ENCODE assay signal across 15 cellular contexts in the genomic region with DNA sequence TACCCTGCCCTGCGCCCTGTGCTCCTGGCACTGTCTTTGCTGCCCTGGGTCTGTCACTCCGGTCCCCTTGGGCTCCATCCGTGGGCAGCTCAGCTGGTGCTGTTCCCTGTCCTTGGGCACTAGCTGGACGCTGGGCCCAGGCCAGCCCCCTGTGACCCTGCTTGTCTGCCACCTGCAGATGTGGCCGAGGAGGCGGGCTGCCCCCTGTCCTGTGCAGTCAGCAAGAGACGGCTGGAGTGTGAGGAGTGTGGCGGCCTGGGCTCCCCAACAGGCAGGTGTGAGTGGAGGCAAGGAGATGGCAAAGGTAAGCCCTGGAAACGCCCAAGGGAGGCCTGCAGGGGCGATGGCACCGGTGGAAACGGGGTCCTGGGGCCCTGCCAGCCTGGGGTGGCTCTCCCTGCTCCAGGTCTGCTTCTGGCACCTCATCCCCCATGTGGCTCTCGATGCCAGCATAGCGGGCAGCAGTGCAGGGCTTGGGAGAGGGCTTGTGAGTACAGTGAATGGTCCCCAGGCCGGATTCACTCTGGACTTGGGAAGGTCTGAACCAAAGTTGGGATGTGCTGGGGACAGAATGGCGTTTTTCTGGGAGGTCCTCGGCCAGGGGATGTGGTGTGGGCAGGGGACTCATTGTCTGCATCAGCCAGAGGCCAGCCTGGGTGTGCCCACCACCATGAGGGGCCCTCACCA. TPM values are rescaled to one million over a fixed set of nuclear protein-coding genes. Genes with fewer than 3 reads are reported as not detected.
DNase-seq lines count a peak whose midpoint lies in the region; ATAC-seq, FAIRE-seq and TF ChIP-seq lines count a peak whose summit lies in the region.
"Had no signal": no experiment of that assay in that cellular context is flagged by ENCODE, and none has a peak within 500 bp of the region (broad histone marks: within the 10 kb centered on the region; RNA-seq: fewer than 3 reads in every experiment).

No MANE protein-coding gene starts in this region.

- H3K27me3 ChIP-seq in spleen (replicated peaks in 1 of 7): no peaks in the 10 kb centered on the region

- no peaks in the 10 kb centered on the region for H3K36me3 Mint-ChIP-seq in activated naive CD8-positive, alpha-beta T cell treated with anti-CD3 and anti-CD28 coated beads, Interleukin-2, amount 10 ng/mL, durations not matched to agents 7 days and 5 days
- no peaks in the 10 kb centered on the region for H3K36me3 Mint-ChIP-seq in activated naive CD8-positive, alpha-beta T cell treated with anti-CD3 and anti-CD28 coated beads for 36 hours
- H3K36me3 Mint-ChIP-seq: CD4-positive, alpha-beta memory T cell had no signal

- no peak for DNase-seq in activated naive CD8-positive, alpha-beta T cell treated with anti-CD3 and anti-CD28 coated beads, Interleukin-2, amount 10 ng/mL, durations not matched to agents 7 days and 5 days
- DNase-seq in activated naive CD8-positive, alpha-beta T cell treated with anti-CD3 and anti-CD28 coated beads for 36 hours: no peak
- DNase-seq in kidney: peak; percentile 71
- DNase-seq in spleen: peak; percentile 72
- DNase-seq in cerebellum (ENCODE audit: low spot score): no peak
- no peak for DNase-seq in mucosa of gallbladder (ENCODE audit: low spot score)
- DNase-seq: 8988T; AML-193; C1 segment of cervical spinal cord; CD4-positive, alpha-beta memory T cell; DMS79; H7 had no signal

- no peaks in the 10 kb centered on the region for H3K36me3 ChIP-seq in kidney (ENCODE audit: control insufficient read depth in 1 of 2, insufficient read depth in 2 of 2, low read length in 2 of 2)
- no peaks in the 10 kb centered on the region for H3K36me3 ChIP-seq in spleen

- H3K4me1 ChIP-seq in kidney (ENCODE audit: control insufficient read depth in 1 of 2, insufficient read depth in 1 of 2, low read depth in 1 of 2, low read length in 2 of 2) (no peaks in the 10 kb centered on the region), spleen (peaks cover 0 to 14% (median 0%) of the 10 kb centered on the region in 6 donors)

- TF ChIP-seq POLR2A in spleen (IDR thresholded peaks at IDR 0.05): no peak

- H3K4me3 ChIP-seq in kidney (ENCODE audit: low read length in 2 of 2) (no peak overlapping the region), spleen (no peak overlapping the region)
- H3K4me3 ChIP-seq: GM23338 had no signal

- FAIRE-seq in kidney (lab: Jason Lieb, UNC): no peak
- FAIRE-seq: GM12891 had no signal

- TF ChIP-seq CTCF in kidney (IDR thresholded peaks at IDR 0.05; ENCODE audit: borderline replicate concordance, extremely low read depth, insufficient read depth) (no peak), spleen (IDR thresholded peaks at IDR 0.05 in 8 of 11, conservative IDR thresholded peaks at IDR 0.05 in 3 of 11) (no peak)

- no peak overlapping the region for H3K9ac ChIP-seq in kidney (ENCODE audit: low read length in 2 of 2)

- H3K9me3 ChIP-seq in kidney (ENCODE audit: control insufficient read depth in 1 of 2, low read length in 2 of 2) (no peaks in the 10 kb centered on the region), spleen (no peaks in the 10 kb centered on the region)

- H3K9me3 Mint-ChIP-seq in activated naive CD8-positive, alpha-beta T cell treated with anti-CD3 and anti-CD28 coated beads, Interleukin-2, amount 10 ng/mL, durations not matched to agents 7 days and 5 days: no peaks in the 10 kb centered on the region
- no peaks in the 10 kb centered on the region for H3K9me3 Mint-ChIP-seq in activated naive CD8-positive, alpha-beta T cell treated with anti-CD3 and anti-CD28 coated beads for 36 hours
- H3K9me3 Mint-ChIP-seq: CD4-positive, alpha-beta memory T cell; GM23338 had no signal

- H3K27ac Mint-ChIP-seq in activated naive CD8-positive, alpha-beta T cell treated with anti-CD3 and anti-CD28 coated beads, Interleukin-2, amount 10 ng/mL, durations not matched to agents 7 days and 5 days: peak overlapping the region; percentile 9
- no peak overlapping the region for H3K27ac Mint-ChIP-seq in activated naive CD8-positive, alpha-beta T cell treated with anti-CD3 and anti-CD28 coated beads for 36 hours
- H3K27ac Mint-ChIP-seq: GM23338 had no signal

- no peak overlapping the region for H3K27ac ChIP-seq in kidney (ENCODE audit: low read depth in 2 of 2, low read length in 2 of 2)
- no peak overlapping the region for H3K27ac ChIP-seq in spleen

- 77 to 88% (median 87%) methylated on average over 16 to 17 of the region's 17 CpGs for WGBS in spleen, 5 donors

- no peak overlapping the region for H3K4me3 Mint-ChIP-seq in activated naive CD8-positive, alpha-beta T cell treated with anti-CD3 and anti-CD28 coated beads, Interleukin-2, amount 10 ng/mL, durations not matched to agents 7 days and 5 days
- H3K4me3 Mint-ChIP-seq in activated naive CD8-positive, alpha-beta T cell treated with anti-CD3 and anti-CD28 coated beads for 36 hours: no peak overlapping the region
- H3K4me3 Mint-ChIP-seq: CD4-positive, alpha-beta memory T cell; GM23338 had no signal

- intact Hi-C loops in kidney (cut with DNase I): no loop called here
- intact Hi-C loops in spleen (cut with DNase I; ENCODE audit: low total_unique reads): no loop called here

- POLR2A ChIA-PET in activated naive CD8-positive, alpha-beta T cell treated with anti-CD3 and anti-CD28 coated beads, Interleukin-2, amount 10 ng/mL, durations not matched to agents 7 days and 5 days (lab: Charles Lee): no interaction called here

- peaks cover 3% of the 10 kb centered on the region for H3K4me1 Mint-ChIP-seq in activated naive CD8-positive, alpha-beta T cell treated with anti-CD3 and anti-CD28 coated beads, Interleukin-2, amount 10 ng/mL, durations not matched to agents 7 days and 5 days
- no peaks in the 10 kb centered on the region for H3K4me1 Mint-ChIP-seq in activated naive CD8-positive, alpha-beta T cell treated with anti-CD3 and anti-CD28 coated beads for 36 hours
- H3K4me1 Mint-ChIP-seq: GM23338 had no signal

- ATAC-seq in activated naive CD8-positive, alpha-beta T cell treated with anti-CD3 and anti-CD28 coated beads, Interleukin-2, amount 10 ng/mL, durations not matched to agents 7 days and 5 days (ENCODE audit: low read depth): no peak
- no peak for ATAC-seq in GM21447 (IDR thresholded peaks at IDR 0.05; ENCODE audit: unreplicated experiment)
- ATAC-seq: GM23338 had no signal

- H3K27me3 Mint-ChIP-seq in activated naive CD8-positive, alpha-beta T cell treated with anti-CD3 and anti-CD28 coated beads, Interleukin-2, amount 10 ng/mL, durations not matched to agents 7 days and 5 days: no peaks in the 10 kb centered on the region
- no peaks in the 10 kb centered on the region for H3K27me3 Mint-ChIP-seq in activated naive CD8-positive, alpha-beta T cell treated with anti-CD3 and anti-CD28 coated beads for 36 hours
- H3K27me3 Mint-ChIP-seq: CD4-positive, alpha-beta memory T cell had no signal

RNA-seq across cellular contexts. Expression of a gene that starts 26.2 kb away (rescaled TPM):
- 10 to 100 TPM; 37.2 to 39.5 TPM for total RNA-seq in activated naive CD8-positive, alpha-beta T cell treated with anti-CD3 and anti-CD28 coated beads, Interleukin-2, amount 10 ng/mL, durations not matched to agents 7 days and 5 days
- 10 to 100 TPM; 16.2 to 16.8 TPM for total RNA-seq in activated naive CD8-positive, alpha-beta T cell treated with anti-CD3 and anti-CD28 coated beads for 36 hours
- total RNA-seq in kidney (20.0 TPM), spleen (10 to 100 TPM; 29.8 to 77.1 (median 41.9) TPM), cerebellum (28.9 TPM), mucosa of gallbladder (18.0 TPM)
- polyA plus RNA-seq in kidney (ENCODE audit: insufficient read depth, low read depth, low replicate concordance) (4.8 TPM), spleen (10 to 100 TPM in 1 of 3 donors, 1 to 10 TPM in 2; 8.1 to 10.1 (median 8.5) TPM)

RNA-seq across cellular contexts. Expression of a gene that starts 35.2 kb away (rescaled TPM):
- under 1 TPM in 1 of 2 experiments, not detected in 1; 0.22 TPM for total RNA-seq in activated naive CD8-positive, alpha-beta T cell treated with anti-CD3 and anti-CD28 coated beads, Interleukin-2, amount 10 ng/mL, durations not matched to agents 7 days and 5 days
- total RNA-seq in activated naive CD8-positive, alpha-beta T cell treated with anti-CD3 and anti-CD28 coated beads for 36 hours: not detected
- total RNA-seq in kidney: 3.1 TPM
- polyA plus RNA-seq in kidney (ENCODE audit: insufficient read depth, low read depth, low replicate concordance): 1.1 TPM
- under 1 TPM in 5 of 7 donors, not detected in 2; 0.30 to 0.54 (median 0.34) TPM for total RNA-seq in spleen
- polyA plus RNA-seq in spleen: under 1 TPM; 0.02 to 0.11 (median 0.10) TPM
- 4.4 TPM for total RNA-seq in cerebellum
- total RNA-seq in mucosa of gallbladder: 1.6 TPM
- total RNA-seq: CD4-positive, alpha-beta memory T cell had no signal
- polyA plus RNA-seq: CD4-positive, alpha-beta memory T cell had no signal

Comparison
In these comparisons a context has a peak if more than half of its experiments do, and no peak if none do; other contexts are left out.
1. DNase-seq: peak in kidney (single experiment) and spleen (single experiment); none in activated naive CD8-positive, alpha-beta T cell treated with anti-CD3 and anti-CD28 coated beads, Interleukin-2, amount 10 ng/mL, durations not matched to agents 7 days and 5 days (single experiment), activated naive CD8-positive, alpha-beta T cell treated with anti-CD3 and anti-CD28 coated beads for 36 hours (single experiment), cerebellum (single experiment) and mucosa of gallbladder (single experiment).